18 cellular contexts compared by ENCODE assay signal in genomic region chr3:191005790-191006189, GRCh38.
DNase-seq lines count a peak whose midpoint lies in the region; ATAC-seq, FAIRE-seq and TF ChIP-seq lines count a peak whose summit lies in the region.
"Had no signal": no experiment of that assay in that cellular context is flagged by ENCODE, and none has a peak within 500 bp of the region (broad histone marks: within the 10 kb centered on the region; RNA-seq: fewer than 3 reads in every experiment).

No MANE protein-coding gene starts in this region.

- H3K9me3 ChIP-seq in GM12878 (replicated peaks; ENCODE audit: control insufficient read depth, insufficient read depth, low read length) (no peaks in the 10 kb centered on the region), osteoblast (ENCODE audit: low read depth, low read length) (no peaks in the 10 kb centered on the region), mesenchymal stem cell (ENCODE audit: control insufficient read depth, low read length) (no peaks in the 10 kb centered on the region)
- H3K9me3 ChIP-seq: neutrophil, SJSA1, thoracic aorta had no signal

- SMC1A ChIA-PET in GM12878 (lab: Charles Lee; ENCODE audit: uncharacterized antibody, unreplicated experiment) = no interaction called here

- H3K23ac ChIP-seq in mesenchymal stem cell (ENCODE audit: low read length in 2 of 2) = no peak overlapping the region

- in situ Hi-C loops in GM12878 (cut with MboI) = no loop called here

- H3K4me1 ChIP-seq in GM12878 (ENCODE audit: control insufficient read depth, insufficient read depth, low read length) (no peaks in the 10 kb centered on the region), osteoblast (ENCODE audit: insufficient read depth, low read length) (no peaks in the 10 kb centered on the region), mesenchymal stem cell (ENCODE audit: control insufficient read depth, insufficient read depth, low read depth, low read length) (no peaks in the 10 kb centered on the region)

- H3K79me2 ChIP-seq in GM12878 (ENCODE audit: control insufficient read depth, insufficient read depth, low read length) = no peaks in the 10 kb centered on the region
- H3K79me2 ChIP-seq in osteoblast (ENCODE audit: insufficient read depth, low read length) = no peaks in the 10 kb centered on the region

- H4K8ac ChIP-seq in mesenchymal stem cell (ENCODE audit: low read length) = no peak overlapping the region

- TF ChIP-seq POLR2A in GM12878 (IDR thresholded peaks at IDR 0.05; ENCODE audit: low read depth, low read length) = no peak

- no peaks in the 10 kb centered on the region for H3K27me3 ChIP-seq in GM12878 (replicated peaks in 1 of 2; ENCODE audit: control insufficient read depth in 2 of 2, insufficient read depth in 2 of 2, low read length in 1 of 2)
- no peaks in the 10 kb centered on the region for H3K27me3 ChIP-seq in osteoblast (ENCODE audit: insufficient read depth, low read length)
- H3K27me3 ChIP-seq in mesenchymal stem cell (ENCODE audit: control insufficient read depth in 1 of 2, insufficient read depth in 1 of 2, low read length in 2 of 2) = no peaks in the 10 kb centered on the region
- H3K27me3 ChIP-seq: neutrophil, SJSA1 had no signal

- no peak overlapping the region for H4K91ac ChIP-seq in mesenchymal stem cell (ENCODE audit: low read length)

- H2BK5ac ChIP-seq in mesenchymal stem cell (ENCODE audit: low read depth, low read length, poor library complexity, severe bottlenecking) = no peak overlapping the region

- intact Hi-C loops in GM12878 (cut with micrococcal nuclease; ENCODE audit: unreplicated experiment) = no loop called here

- DNase-seq in GM12878 (ENCODE audit: low read depth, low spot score) (no peak), osteoblast (ENCODE audit: insufficient read length, low spot score, missing footprints) (no peak), NCI-H2107 (lab: John Stamatoyannopoulos, UW) (no peak), NCI-H1048 (lab: John Stamatoyannopoulos, UW) (no peak), mesenchymal stem cell (no peak)
- DNase-seq: activated CD8-positive, alpha-beta memory T cell treated with anti-CD3 and anti-CD28 coated beads, Interleukin-2, amount 50 U/mL, for 48 hours; activated naive CD8-positive, alpha-beta T cell treated with anti-CD3 and anti-CD28 coated beads, Interleukin-2, amount 10 ng/mL, durations not matched to agents 7 days and 5 days; NCI-H1417 treated with DMSO at 0.1 percent for 48 hours; NCI-H774 had no signal

- no peak overlapping the region for H3K18ac ChIP-seq in mesenchymal stem cell (ENCODE audit: low read depth in 1 of 2, low read length in 2 of 2)

- peak; percentile 23 for FAIRE-seq in GM12878 (lab: Jason Lieb, UNC)
- FAIRE-seq: D721Med, HepG2 had no signal

- H3K79me1 ChIP-seq in mesenchymal stem cell (replicated peaks; ENCODE audit: low read length, poor library complexity, severe bottlenecking) = no peaks in the 10 kb centered on the region

- CTCF ChIA-PET in GM12878 (lab: Yijun Ruan, JAX) = interaction anchor here (0.9 kb wide), 1 partner anchor 148 kb away, joined by 3 read pairs; no protein-coding TSS in a partner anchor

- no TSS peak for BruUV-seq in GM12878 (replicated peaks; lab: Mats Ljungman, UMichigan)

- WGBS in GM12878 (ENCODE audit: insufficient coverage, insufficient replicate concordance, low lambda C conversion rate, missing lambda C conversion rate) = 14% methylated on average over 3 of the region's 3 CpGs
- 86% methylated on average over 3 of the region's 3 CpGs for WGBS in mesenchymal stem cell

- no peak overlapping the region for H2AK5ac ChIP-seq in mesenchymal stem cell (ENCODE audit: low read length, severe bottlenecking)

- no peak overlapping the region for H3K4me3 ChIP-seq in GM12878
- H3K4me3 ChIP-seq in osteoblast (ENCODE audit: insufficient read depth, low read length) = no peak overlapping the region
- H3K4me3 ChIP-seq in mesenchymal stem cell (ENCODE audit: insufficient read depth in 1 of 2, low read depth in 1 of 2, low read length in 2 of 2) = no peak overlapping the region
- H3K4me3 ChIP-seq: SJSA1, smooth muscle cell, thoracic aorta had no signal

- no peak overlapping the region for H3K27ac ChIP-seq in GM12878 (ENCODE audit: control insufficient read depth, insufficient read depth)
- H3K27ac ChIP-seq in osteoblast (ENCODE audit: low read depth, low read length) = no peak overlapping the region
- H3K27ac ChIP-seq in mesenchymal stem cell (ENCODE audit: low read length, poor library complexity, severe bottlenecking) = no peak overlapping the region
- H3K27ac ChIP-seq: neutrophil, SJSA1, thoracic aorta, VCaP had no signal

- no peak for TF ChIP-seq EP300 in GM12878 (IDR thresholded peaks at IDR 0.05; ENCODE audit: borderline replicate concordance in 1 of 2, control insufficient read depth in 1 of 2, low read depth in 2 of 2, low read length in 2 of 2)

- no peak overlapping the region for H3K14ac ChIP-seq in mesenchymal stem cell (ENCODE audit: low read length in 2 of 2)

- no peak for TF ChIP-seq CTCF in GM12878 (IDR thresholded peaks at IDR 0.05 in 2 of 3, conservative IDR thresholded peaks at IDR 0.05 in 1 of 3; ENCODE audit: control insufficient read depth in 2 of 3, extremely low read depth in 1 of 3, insufficient read depth in 1 of 3, low read depth in 3 of 3, low read length in 3 of 3)
- TF ChIP-seq CTCF in osteoblast (IDR thresholded peaks at IDR 0.05; ENCODE audit: extremely low read depth, low read depth, low read length) = no peak

- H2AFZ ChIP-seq in GM12878 (ENCODE audit: control insufficient read depth, low read depth, low read length) (no peak overlapping the region), osteoblast (ENCODE audit: low read length) (peak overlapping the region; percentile 54), mesenchymal stem cell (ENCODE audit: low read depth, low read length) (no peak overlapping the region)

- RAD21 ChIA-PET in GM12878 (lab: Charles Lee; ENCODE audit: unreplicated experiment) = no interaction called here

- H3K9ac ChIP-seq in GM12878 (ENCODE audit: control insufficient read depth, insufficient read depth, low read length) (no peak overlapping the region), mesenchymal stem cell (ENCODE audit: low read length) (no peak overlapping the region)

- H3K4ac ChIP-seq in mesenchymal stem cell (ENCODE audit: low read depth in 1 of 2, low read length in 2 of 2) = no peak overlapping the region

- POLR2A ChIA-PET in GM12878 (lab: Charles Lee) = no interaction called here

- no peak overlapping the region for H2BK12ac ChIP-seq in mesenchymal stem cell (ENCODE audit: low read length in 2 of 2)

- H4K20me1 ChIP-seq in GM12878 (ENCODE audit: control insufficient read depth, insufficient read depth) = no peaks in the 10 kb centered on the region
- no peaks in the 10 kb centered on the region for H4K20me1 ChIP-seq in osteoblast (ENCODE audit: insufficient read depth, low read length)

- H2BK120ac ChIP-seq in mesenchymal stem cell (ENCODE audit: low read depth, low read length) = no peak overlapping the region

- peak; percentile 81 for ATAC-seq in GM19463 (IDR thresholded peaks at IDR 0.05; ENCODE audit: unreplicated experiment)
- ATAC-seq in HG02885 (IDR thresholded peaks at IDR 0.05; ENCODE audit: poor library complexity, unreplicated experiment) = peak; percentile 77
- peak; percentile 91 for ATAC-seq in GM12878
- ATAC-seq: HepG2 had no signal

- TF ChIP-seq RAD21 in GM12878 (IDR thresholded peaks at IDR 0.05; ENCODE audit: insufficient read depth, low read depth, low read length) = no peak

- H3K4me2 ChIP-seq in GM12878 (ENCODE audit: control insufficient read depth, insufficient read depth) (no peak overlapping the region), osteoblast (ENCODE audit: insufficient read depth, low read length) (no peak overlapping the region), mesenchymal stem cell (ENCODE audit: low read length, poor library complexity, severe bottlenecking) (no peak overlapping the region)
- H3K4me2 ChIP-seq: smooth muscle cell had no signal

- no peak overlapping the region for H2BK15ac ChIP-seq in mesenchymal stem cell (ENCODE audit: low read depth, poor library complexity, severe bottlenecking)

- H3K36me3 ChIP-seq in GM12878 (ENCODE audit: control insufficient read depth in 2 of 2, insufficient read depth in 2 of 2, low read length in 1 of 2) (no peaks in the 10 kb centered on the region), osteoblast (ENCODE audit: insufficient read depth, low read length) (no peaks in the 10 kb centered on the region), mesenchymal stem cell (ENCODE audit: control insufficient read depth in 1 of 2, insufficient read depth in 2 of 2, low read depth in 1 of 2, low read length in 2 of 2) (no peaks in the 10 kb centered on the region)
- H3K36me3 ChIP-seq: neutrophil, SJSA1, thoracic aorta had no signal

TF ChIP-seq in GM12878, 131 proteins besides CTCF, POLR2A, EP300 and RAD21 (continues in another document):
- TF ChIP-seq NFXL1 (IDR thresholded peaks at IDR 0.05; ENCODE audit: borderline replicate concordance) = no peak
- no peak for TF ChIP-seq CHD2 (IDR thresholded peaks at IDR 0.05; ENCODE audit: borderline replicate concordance, low read depth, low read length)
- TF ChIP-seq ATF7 (IDR thresholded peaks at IDR 0.05; ENCODE audit: low read depth) = peak; percentile 85
- TF ChIP-seq SPI1 (IDR thresholded peaks at IDR 0.05; ENCODE audit: borderline replicate concordance, insufficient read depth, low read depth, low read length) = no peak
- TF ChIP-seq CEBPZ (IDR thresholded peaks at IDR 0.05; ENCODE audit: low read depth, low read length) = no peak
- peak; percentile 48 for TF ChIP-seq IKZF1 (conservative IDR thresholded peaks at IDR 0.05)
